Comparison of ENCODE assay signal across 24 cellular contexts in genomic region chr1:169784102-169784501, GRCh38. TPM values are rescaled to one million over a fixed set of nuclear protein-coding genes. Genes with fewer than 3 reads are reported as not detected.
DNase-seq lines count a peak whose midpoint lies in the region; ATAC-seq and TF ChIP-seq lines count a peak whose summit lies in the region.
"Had no signal": no experiment of that assay in that cellular context is flagged by ENCODE, and none has a peak within 500 bp of the region (broad histone marks: within the 10 kb centered on the region; RNA-seq: fewer than 3 reads in every experiment).

No MANE protein-coding gene starts in this region.

- H3K4me3 ChIP-seq in GM23338 = no peak overlapping the region
- H3K4me3 ChIP-seq in mammary epithelial cell (replicated peaks in 1 of 3; ENCODE audit: insufficient read depth in 1 of 3, low read depth in 2 of 3, low read length in 3 of 3) = no peak overlapping the region
- no peak overlapping the region for H3K4me3 ChIP-seq in WERI-Rb-1 (ENCODE audit: low read depth, low read length)
- H3K4me3 ChIP-seq: BLaER1, GM23248, Peyer's patch had no signal

- no peaks in the 10 kb centered on the region for H3F3A ChIP-seq in GM23338 (replicated peaks; ENCODE audit: low read depth)

- no peak for ATAC-seq in GM23338

- H3K4me3 Mint-ChIP-seq in Calu3 (ENCODE audit: low read depth, unreplicated experiment) (no peak overlapping the region), GM23338 (no peak overlapping the region)
- H3K4me3 Mint-ChIP-seq: CD4-positive, alpha-beta T cell had no signal

- H3K27ac Mint-ChIP-seq in Calu3 (ENCODE audit: unreplicated experiment) = peak overlapping the region; percentile 1
- H3K27ac Mint-ChIP-seq in GM23338 = no peak overlapping the region
- H3K27ac Mint-ChIP-seq: CD4-positive, alpha-beta T cell had no signal

- no peak overlapping the region for H3K27ac ChIP-seq in GM23338 (ENCODE audit: low read depth)
- no peak overlapping the region for H3K27ac ChIP-seq in mammary epithelial cell (ENCODE audit: insufficient read depth, low read depth, low read length)
- no peak overlapping the region for H3K27ac ChIP-seq in WERI-Rb-1
- H3K27ac ChIP-seq: BLaER1, GM23248, KMS-11, Peyer's patch had no signal

- H3K4me1 Mint-ChIP-seq in Calu3 (ENCODE audit: low read depth, unreplicated experiment) = peaks cover 50% of the 10 kb centered on the region
- peaks cover 35% of the 10 kb centered on the region for H3K4me1 Mint-ChIP-seq in GM23338

- dilution Hi-C loops in mammary epithelial cell (cut with HindIII; ENCODE audit: low sequenced_read_pairs) = no loop called here

- H3K9me3 Mint-ChIP-seq in Calu3 (ENCODE audit: low read depth, unreplicated experiment) = peaks cover 2% of the 10 kb centered on the region
- H3K9me3 Mint-ChIP-seq in GM23338 = peaks cover 8% of the 10 kb centered on the region
- H3K9me3 Mint-ChIP-seq: CD4-positive, alpha-beta T cell had no signal

- H3K9me3 ChIP-seq in mammary epithelial cell (replicated peaks; ENCODE audit: insufficient read depth, low read length) = no peaks in the 10 kb centered on the region
- no peaks in the 10 kb centered on the region for H3K9me3 ChIP-seq in WERI-Rb-1 (ENCODE audit: severe bottlenecking)
- H3K9me3 ChIP-seq: BLaER1, Peyer's patch had no signal

- H3K36me3 ChIP-seq in GM23338 (ENCODE audit: insufficient read depth) = no peaks in the 10 kb centered on the region
- H3K36me3 ChIP-seq in mammary epithelial cell (ENCODE audit: insufficient read depth, low read length) = no peaks in the 10 kb centered on the region
- H3K36me3 ChIP-seq in WERI-Rb-1 = no peaks in the 10 kb centered on the region
- H3K36me3 ChIP-seq: BLaER1, Peyer's patch had no signal

- H3K27me3 ChIP-seq in GM23338 (ENCODE audit: insufficient read depth) (no peaks in the 10 kb centered on the region), mammary epithelial cell (ENCODE audit: insufficient read depth, low read length) (no peaks in the 10 kb centered on the region), WERI-Rb-1 (ENCODE audit: insufficient read depth, low read depth, severe bottlenecking) (no peaks in the 10 kb centered on the region)
- H3K27me3 ChIP-seq: BLaER1, Peyer's patch had no signal

- H3K9ac ChIP-seq in mammary epithelial cell (ENCODE audit: insufficient read depth, low read length) = no peak overlapping the region
- H3K9ac ChIP-seq: BLaER1, GM23248, KMS-11 had no signal

- no peak for TF ChIP-seq CTCF in Calu3 (IDR thresholded peaks at IDR 0.05; ENCODE audit: unreplicated experiment)
- no peak for TF ChIP-seq CTCF in GM23338 (conservative IDR thresholded peaks at IDR 0.05; ENCODE audit: low read depth in 2 of 2)
- TF ChIP-seq CTCF in mammary epithelial cell (conservative IDR thresholded peaks at IDR 0.05 in 1 of 2, IDR thresholded peaks at IDR 0.05 in 1 of 2; ENCODE audit: extremely low read depth in 1 of 2, insufficient read depth in 1 of 2, low read depth in 1 of 2, low read length in 2 of 2) = no peak
- no peak for TF ChIP-seq CTCF in WERI-Rb-1 (IDR thresholded peaks at IDR 0.05; ENCODE audit: low read depth, low read length)
- TF ChIP-seq CTCF in GM13977 (IDR thresholded peaks at IDR 0.05; ENCODE audit: extremely low read depth, insufficient read depth, missing control alignments) = no peak

- 0 out of 2 replicates have a peak, but pooled peaks cover 5% of the 10 kb centered on the region for H3K9me2 ChIP-seq in GM23338 (ENCODE audit: insufficient read depth)

- H3K4me1 ChIP-seq in GM23338 (ENCODE audit: insufficient read depth) (peaks cover 12% of the 10 kb centered on the region; the same call in 1 of the 2 replicates), mammary epithelial cell (ENCODE audit: insufficient read depth, low read length) (peaks cover 28% of the 10 kb centered on the region)
- H3K4me1 ChIP-seq: BLaER1, Peyer's patch had no signal

- no peak for DNase-seq in Calu3
- no peak for DNase-seq in GM23338 (ENCODE audit: low spot score)
- DNase-seq in mammary epithelial cell = peak; percentile 25
- DNase-seq in iris pigment epithelial cell (ENCODE audit: low read depth) = peak; percentile 5
- DNase-seq in KG1 (lab: John Stamatoyannopoulos, UW) = no peak
- DNase-seq in NCI-H524 treated with DMSO at 0.1 percent for 48 hours (lab: John Stamatoyannopoulos, UW) = no peak
- DNase-seq in WERI-Rb-1 = no peak
- no peak for DNase-seq in GM13977 (ENCODE audit: low spot score)
- DNase-seq: CD4-positive, alpha-beta T cell; COR-L47; DMS 273 treated with DMSO at 0.1 percent for 48 hours; GM23248; HCEC 1CT; NCI-H1048; NCI-H1417 treated with DMSO at 0.1 percent for 48 hours; NCI-H187; NCI-H226; NCI-H510A treated with DMSO at 0.1 percent for 48 hours; NCI-H774; NK-92 treated with Interleukin-12 subunit alpha and Interleukin-12 subunit beta, amount 100 ng/mL, for 24 hours; Peyer's patch had no signal

- H3K4me2 ChIP-seq in GM23338 (no peak overlapping the region), mammary epithelial cell (ENCODE audit: insufficient read depth, low read depth, low read length) (no peak overlapping the region)
- H3K4me2 ChIP-seq: BLaER1, KMS-11 had no signal

- CTCF ChIA-PET in Calu3 (lab: Charles Lee) = interaction anchor here (1.2 to 2.0 kb wide), 2 partner anchors 11 to 21 kb away, joined by 3 to 5 read pairs; partner anchors contain the start of gene METTL18
- CTCF ChIA-PET in mammary epithelial cell (lab: Charles Lee; ENCODE audit: low non-redundant PET) = no interaction called here

- BruUV-seq in Calu3 (replicated peaks; lab: Mats Ljungman, UMichigan) (no TSS peak), mammary epithelial cell (replicated peaks; lab: Mats Ljungman, UMichigan) (no TSS peak)

- H3K27me3 Mint-ChIP-seq in Calu3 (ENCODE audit: unreplicated experiment) = no peaks in the 10 kb centered on the region
- no peaks in the 10 kb centered on the region for H3K27me3 Mint-ChIP-seq in GM23338 (ENCODE audit: insufficient read depth, low read depth, poor library complexity)

- H4K20me1 ChIP-seq in GM23338 (replicated peaks; ENCODE audit: insufficient read depth) = no peaks in the 10 kb centered on the region
- H4K20me1 ChIP-seq in mammary epithelial cell (ENCODE audit: insufficient read depth, low read length) = no peaks in the 10 kb centered on the region
- H4K20me1 ChIP-seq: BLaER1 had no signal

- in situ Hi-C loops in mammary epithelial cell (cut with MboI; ENCODE audit: low sequenced_read_pairs in 2 of 2) (no loop called here), GM13977 (cut with MboI; ENCODE audit: low pct_unique_long_range_greater_than_20kb, low sequenced_read_pairs, unreplicated experiment) (no loop called here)

- no peaks in the 10 kb centered on the region for H3K79me2 ChIP-seq in GM23338 (replicated peaks; ENCODE audit: insufficient read depth)
- H3K79me2 ChIP-seq in mammary epithelial cell (ENCODE audit: insufficient read depth, low read length) = no peaks in the 10 kb centered on the region

- H2AFZ ChIP-seq in GM23338 = 0 out of 2 replicates have a peak overlapping the region, but pooled peaks have one; percentile 13
- no peak overlapping the region for H2AFZ ChIP-seq in mammary epithelial cell (ENCODE audit: low read depth, low read length)
- H2AFZ ChIP-seq: GM23248 had no signal

- intact Hi-C loops in Calu3 (cut with micrococcal nuclease; ENCODE audit: unreplicated experiment) (no loop called here), mammary epithelial cell (cut with micrococcal nuclease) (no loop called here)

- H3K36me3 Mint-ChIP-seq in Calu3 (ENCODE audit: insufficient read depth, unreplicated experiment) = peaks cover 19% of the 10 kb centered on the region
- H3K36me3 Mint-ChIP-seq in GM23338 (ENCODE audit: low read depth) = no peaks in the 10 kb centered on the region

TF ChIP-seq in GM23338, 12 proteins besides CTCF, POLR2A, EP300 and RAD21 (continues in another document):
- TF ChIP-seq EZH2 (IDR thresholded peaks at IDR 0.05; ENCODE audit: low read depth, unreplicated experiment) (no peak), ZNF331 (CRISPR knock-in tag; IDR thresholded peaks at IDR 0.05; ENCODE audit: low read depth) (no peak), STAT1 (IDR thresholded peaks at IDR 0.05; ENCODE audit: unreplicated experiment) (no peak), EZH2phosphoT487 (IDR thresholded peaks at IDR 0.05; ENCODE audit: unreplicated experiment) (no peak), CREB1 (CRISPR knock-in tag; IDR thresholded peaks at IDR 0.05; ENCODE audit: low read depth) (no peak)
- TF ChIP-seq, protein P1, sequence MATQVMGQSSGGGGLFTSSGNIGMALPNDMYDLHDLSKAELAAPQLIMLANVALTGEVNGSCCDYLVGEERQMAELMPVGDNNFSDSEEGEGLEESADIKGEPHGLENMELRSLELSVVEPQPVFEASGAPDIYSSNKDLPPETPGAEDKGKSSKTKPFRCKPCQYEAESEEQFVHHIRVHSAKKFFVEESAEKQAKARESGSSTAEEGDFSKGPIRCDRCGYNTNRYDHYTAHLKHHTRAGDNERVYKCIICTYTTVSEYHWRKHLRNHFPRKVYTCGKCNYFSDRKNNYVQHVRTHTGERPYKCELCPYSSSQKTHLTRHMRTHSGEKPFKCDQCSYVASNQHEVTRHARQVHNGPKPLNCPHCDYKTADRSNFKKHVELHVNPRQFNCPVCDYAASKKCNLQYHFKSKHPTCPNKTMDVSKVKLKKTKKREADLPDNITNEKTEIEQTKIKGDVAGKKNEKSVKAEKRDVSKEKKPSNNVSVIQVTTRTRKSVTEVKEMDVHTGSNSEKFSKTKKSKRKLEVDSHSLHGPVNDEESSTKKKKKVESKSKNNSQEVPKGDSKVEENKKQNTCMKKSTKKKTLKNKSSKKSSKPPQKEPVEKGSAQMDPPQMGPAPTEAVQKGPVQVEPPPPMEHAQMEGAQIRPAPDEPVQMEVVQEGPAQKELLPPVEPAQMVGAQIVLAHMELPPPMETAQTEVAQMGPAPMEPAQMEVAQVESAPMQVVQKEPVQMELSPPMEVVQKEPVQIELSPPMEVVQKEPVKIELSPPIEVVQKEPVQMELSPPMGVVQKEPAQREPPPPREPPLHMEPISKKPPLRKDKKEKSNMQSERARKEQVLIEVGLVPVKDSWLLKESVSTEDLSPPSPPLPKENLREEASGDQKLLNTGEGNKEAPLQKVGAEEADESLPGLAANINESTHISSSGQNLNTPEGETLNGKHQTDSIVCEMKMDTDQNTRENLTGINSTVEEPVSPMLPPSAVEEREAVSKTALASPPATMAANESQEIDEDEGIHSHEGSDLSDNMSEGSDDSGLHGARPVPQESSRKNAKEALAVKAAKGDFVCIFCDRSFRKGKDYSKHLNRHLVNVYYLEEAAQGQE (IDR thresholded peaks at IDR 0.05; ENCODE audit: unreplicated experiment) = no peak

RNA-seq across cellular contexts. Expression of gene METTL18, which starts 10.6 kb away (rescaled TPM):
- total RNA-seq in Calu3 (2022) (11.2 and 13.3 TPM in 2 replicates), mammary epithelial cell (1 to 10 TPM; 4.3 to 6.0 TPM)
- total RNA-seq in GM23338 (2014; rRNA removed; shearing (Covaris generic)) = 9.9 and 13.6 TPM in 2 replicates
- polyA plus RNA-seq in GM23338 (2016; fragmentation: Nextera tagmentation; extraction: Ambion mirVana) (13.6 and 14.2 TPM in 2 replicates), mammary epithelial cell (2.6 TPM)
- polyA minus RNA-seq in mammary epithelial cell = not detected

RNA-seq across cellular contexts. Expression of gene SELE, which starts 50.2 kb away (rescaled TPM):
- total RNA-seq in Calu3 (2022) (not detected in 2 replicates), mammary epithelial cell (not detected)
- total RNA-seq in GM23338 (2014; rRNA removed; shearing (Covaris generic)) = not detected in 2 replicates
- polyA plus RNA-seq in GM23338 (2016; fragmentation: Nextera tagmentation; extraction: Ambion mirVana) (not detected in 2 replicates), mammary epithelial cell (not detected)
- polyA minus RNA-seq in mammary epithelial cell = not detected
- total RNA-seq: CD4-positive, alpha-beta T cell; G401; GM23248 had no signal
- polyA plus RNA-seq: GM23248 had no signal

Comparison
In these comparisons a context has a peak if more than half of its experiments do, and no peak if none do; other contexts are left out.
1. DNase-seq: peak in mammary epithelial cell (single experiment) and iris pigment epithelial cell (single experiment); none in Calu3 (single experiment), GM23338 (single experiment), KG1 (single experiment), NCI-H524 treated with DMSO at 0.1 percent for 48 hours (single experiment), WERI-Rb-1 (single experiment) and GM13977 (single experiment).